27 cellular contexts compared by ENCODE assay signal in genomic region chr15:85515212-85515611, GRCh38.
A peak's percentile ranks its signal among the peaks of the same experiment; 100 is the strongest.
DNase-seq lines count a peak whose midpoint lies in the region; ATAC-seq and TF ChIP-seq lines count a peak whose summit lies in the region.
"Had no signal": no experiment of that assay in that cellular context is flagged by ENCODE, and none has a peak within 500 bp of the region (broad histone marks: within the 10 kb centered on the region; RNA-seq: fewer than 3 reads in every experiment).

No MANE protein-coding gene starts in this region.

- peaks cover 90% of the 10 kb centered on the region for H3K79me2 ChIP-seq in mammary epithelial cell (ENCODE audit: insufficient read depth, low read length)

- no peaks in the 10 kb centered on the region for H3K9me3 ChIP-seq in mammary epithelial cell (replicated peaks; ENCODE audit: insufficient read depth, low read length)
- no peaks in the 10 kb centered on the region for H3K9me3 ChIP-seq in breast epithelium
- H3K9me3 ChIP-seq: heart right ventricle had no signal

- no peaks in the 10 kb centered on the region for H4K20me1 ChIP-seq in mammary epithelial cell (ENCODE audit: insufficient read depth, low read length)

- no peak for ATAC-seq in stimulated activated naive CD8-positive, alpha-beta T cell treated with anti-CD3 and anti-CD28 coated beads, Interleukin-15, amount 100 ng/mL, for 72 hours
- no peak for ATAC-seq in HG03039 (IDR thresholded peaks at IDR 0.05; ENCODE audit: unreplicated experiment)
- ATAC-seq: activated naive CD4-positive, alpha-beta T cell treated with anti-CD3 and anti-CD28 coated beads, Interleukin-2, amount 50 U/mL, for 72 hours; CD8-positive, alpha-beta T cell; heart right ventricle had no signal

- H3K4me1 ChIP-seq in mammary epithelial cell (ENCODE audit: insufficient read depth, low read length) (peaks cover 20% of the 10 kb centered on the region), breast epithelium (no peaks in the 10 kb centered on the region)
- H3K4me1 ChIP-seq: parathyroid adenoma had no signal

- H3K4me1 Mint-ChIP-seq in stimulated activated naive CD8-positive, alpha-beta T cell treated with anti-CD3 and anti-CD28 coated beads, Interleukin-15, amount 100 ng/mL, for 72 hours: peaks cover 61% of the 10 kb centered on the region

- intact Hi-C loops in mammary epithelial cell (cut with micrococcal nuclease): no loop called here
- intact Hi-C loops in breast epithelium (cut with DNase I; ENCODE audit: low total_unique reads): no loop called here

- TF ChIP-seq POLR2A in breast epithelium (IDR thresholded peaks at IDR 0.05): no peak

- no peak for TF ChIP-seq CTCF in mammary epithelial cell (conservative IDR thresholded peaks at IDR 0.05 in 1 of 2, IDR thresholded peaks at IDR 0.05 in 1 of 2; ENCODE audit: extremely low read depth in 1 of 2, insufficient read depth in 1 of 2, low read depth in 1 of 2, low read length in 2 of 2)
- TF ChIP-seq CTCF in breast epithelium (IDR thresholded peaks at IDR 0.05): no peak
- no peak for TF ChIP-seq CTCF in fibroblast of the aortic adventitia (IDR thresholded peaks at IDR 0.05; ENCODE audit: insufficient read depth, low read length)

- no peak overlapping the region for H3K4me3 Mint-ChIP-seq in stimulated activated naive CD8-positive, alpha-beta T cell treated with anti-CD3 and anti-CD28 coated beads, Interleukin-15, amount 100 ng/mL, for 72 hours
- H3K4me3 Mint-ChIP-seq: activated T-helper 1 cell treated with anti-CD3 and anti-CD28 coated beads, Interleukin-12 subunit alpha, Interleukin-12 subunit beta, Interleukin-2, Interleukin-4 antibody, amounts not matched to agents 30 ng/mL and 10 ng/mL and 1 ng/mL, durations not matched to agents 14 hours and 24 hours and 36 hours; CD8-positive, alpha-beta T cell; nephron; type B pancreatic cell had no signal

- no peaks in the 10 kb centered on the region for H3K27me3 Mint-ChIP-seq in stimulated activated naive CD8-positive, alpha-beta T cell treated with anti-CD3 and anti-CD28 coated beads, Interleukin-15, amount 100 ng/mL, for 72 hours
- H3K27me3 Mint-ChIP-seq: type B pancreatic cell had no signal

- in situ Hi-C loops in mammary epithelial cell (cut with MboI; ENCODE audit: low sequenced_read_pairs in 2 of 2): no loop called here

- H3K9me3 Mint-ChIP-seq in stimulated activated naive CD8-positive, alpha-beta T cell treated with anti-CD3 and anti-CD28 coated beads, Interleukin-15, amount 100 ng/mL, for 72 hours: peaks cover 0 to 4% of the 10 kb centered on the region in 2 donors
- H3K9me3 Mint-ChIP-seq: activated naive CD4-positive, alpha-beta T cell treated with anti-CD3 and anti-CD28 coated beads, Interleukin-2, amount 50 U/mL, for 72 hours; activated T-helper 1 cell treated with anti-CD3 and anti-CD28 coated beads, Interleukin-12 subunit alpha, Interleukin-12 subunit beta, Interleukin-2, Interleukin-4 antibody, amounts not matched to agents 30 ng/mL and 10 ng/mL and 1 ng/mL, durations not matched to agents 14 hours and 24 hours and 36 hours; CD8-positive, alpha-beta T cell; nephron; type B pancreatic cell had no signal

- DNase-seq in mammary epithelial cell (peak; percentile 53), breast epithelium (ENCODE audit: low spot score in 2 of 2) (no peak), NCI-H226 (peak; percentile 20), fibroblast of the aortic adventitia (ENCODE audit: low read depth) (peak; percentile 51), renal cortical epithelial cell (ENCODE audit: low read depth) (peak; percentile 76), hypothalamus (lab: John Stamatoyannopoulos, UW) (no peak)
- no peak for DNase-seq in stimulated activated naive CD8-positive, alpha-beta T cell treated with anti-CD3 and anti-CD28 coated beads, Interleukin-15, amount 100 ng/mL, for 72 hours
- DNase-seq: 8988T; activated CD4-positive, alpha-beta T cell treated with anti-CD3 and anti-CD28 coated beads, Interleukin-2, amount 50 U/mL, for 1 hour; aorta; CD8-positive, alpha-beta T cell; cerebellar nuclear complex; DMS153; heart right ventricle; midbrain; NCI-H1694 treated with DMSO at 0.1 percent for 48 hours; NCI-H2171 treated with DMSO at 0.1 percent for 48 hours; NCI-H526 treated with DMSO at 0.1 percent for 48 hours; stimulated activated CD8-positive, alpha-beta memory T cell treated with anti-CD3 and anti-CD28 coated beads, Interleukin-4, amount 100 ng/mL, for 48 hours; T1000 had no signal

- dilution Hi-C loops in mammary epithelial cell (cut with HindIII; ENCODE audit: low sequenced_read_pairs): no loop called here

- WGBS in mammary epithelial cell (ENCODE audit: low coverage, missing lambda C conversion rate): 0% methylated on average over 4 of the region's 4 CpGs

- no TSS peak for BruUV-seq in mammary epithelial cell (replicated peaks; lab: Mats Ljungman, UMichigan)

- CTCF ChIA-PET in mammary epithelial cell (lab: Charles Lee; ENCODE audit: low non-redundant PET): no interaction called here

- H2AFZ ChIP-seq in mammary epithelial cell (ENCODE audit: low read depth, low read length): no peak overlapping the region
- H2AFZ ChIP-seq: parathyroid adenoma had no signal

- peak overlapping the region; percentile 58 for H3K4me2 ChIP-seq in mammary epithelial cell (ENCODE audit: insufficient read depth, low read depth, low read length)

- no peak overlapping the region for H3K27ac Mint-ChIP-seq in stimulated activated naive CD8-positive, alpha-beta T cell treated with anti-CD3 and anti-CD28 coated beads, Interleukin-15, amount 100 ng/mL, for 72 hours
- H3K27ac Mint-ChIP-seq: activated naive CD4-positive, alpha-beta T cell treated with anti-CD3 and anti-CD28 coated beads, Interleukin-2, amount 50 U/mL, for 72 hours; activated T-helper 1 cell treated with anti-CD3 and anti-CD28 coated beads, Interleukin-12 subunit alpha, Interleukin-12 subunit beta, Interleukin-2, Interleukin-4 antibody, amounts not matched to agents 30 ng/mL and 10 ng/mL and 1 ng/mL, durations not matched to agents 14 hours and 24 hours and 36 hours; type B pancreatic cell had no signal

- no peak overlapping the region for H3K9ac ChIP-seq in mammary epithelial cell (ENCODE audit: insufficient read depth, low read length)
- H3K9ac ChIP-seq: parathyroid adenoma had no signal

- H3K27me3 ChIP-seq in mammary epithelial cell (ENCODE audit: insufficient read depth, low read length) (no peaks in the 10 kb centered on the region), breast epithelium (no peaks in the 10 kb centered on the region)
- H3K27me3 ChIP-seq: heart right ventricle had no signal

- H3K4me3 ChIP-seq in mammary epithelial cell (replicated peaks in 1 of 3; ENCODE audit: insufficient read depth in 1 of 3, low read depth in 2 of 3, low read length in 3 of 3) (no peak overlapping the region), breast epithelium (no peak overlapping the region), fibroblast of the aortic adventitia (ENCODE audit: low read depth, low read length) (no peak overlapping the region)
- H3K4me3 ChIP-seq: heart right ventricle had no signal

- H3K36me3 ChIP-seq in mammary epithelial cell (ENCODE audit: insufficient read depth, low read length) (no peaks in the 10 kb centered on the region), breast epithelium (no peaks in the 10 kb centered on the region)

- peak overlapping the region; percentile 11 for H3K27ac ChIP-seq in mammary epithelial cell (ENCODE audit: insufficient read depth, low read depth, low read length)
- H3K27ac ChIP-seq in breast epithelium: no peak overlapping the region
- H3K27ac ChIP-seq: parathyroid adenoma, RWPE1 had no signal

Comparison
In these comparisons a context has a peak if more than half of its experiments do, and no peak if none do; other contexts are left out.
1. DNase-seq: peak in mammary epithelial cell (single experiment), NCI-H226 (single experiment), fibroblast of the aortic adventitia (single experiment) and renal cortical epithelial cell (single experiment); none in breast epithelium (0 of 2), stimulated activated naive CD8-positive, alpha-beta T cell treated with anti-CD3 and anti-CD28 coated beads, Interleukin-15, amount 100 ng/mL, for 72 hours (0 of 2) and hypothalamus (0 of 51).